Comparison of ENCODE assay signal across 6 cellular contexts in the genomic region with DNA sequence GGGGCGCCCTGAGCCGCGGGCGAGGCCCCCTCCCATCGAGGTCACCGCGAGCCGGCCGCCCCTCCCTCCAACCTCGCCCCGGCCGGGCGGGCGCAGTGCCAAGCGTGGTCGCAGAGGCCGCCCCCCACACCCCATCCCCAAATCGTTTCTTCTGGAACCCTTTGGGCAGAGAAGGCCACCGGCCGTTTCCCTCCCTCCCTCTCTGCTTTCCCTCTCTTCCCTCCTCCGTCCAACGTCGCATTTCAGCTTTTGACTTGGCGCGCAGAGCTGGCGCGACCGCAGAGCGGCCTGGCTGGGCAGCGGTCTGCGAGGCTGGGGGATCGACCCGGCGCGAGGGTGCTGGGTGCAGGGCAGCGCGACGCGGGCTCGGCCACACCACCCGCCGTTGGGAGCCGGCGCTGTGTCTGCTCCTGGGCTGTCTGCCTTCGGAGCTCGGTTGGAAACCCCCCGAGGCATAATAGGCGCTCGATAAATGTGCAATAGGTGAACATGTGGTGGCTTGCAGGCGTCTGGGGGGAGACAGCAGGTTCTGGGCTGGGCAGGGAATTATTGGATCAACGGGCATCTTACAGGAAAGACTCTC. TPM values are rescaled to one million over a fixed set of nuclear protein-coding genes. Genes with fewer than 3 reads are reported as not detected.
DNase-seq lines count a peak whose midpoint lies in the region; ATAC-seq and TF ChIP-seq lines count a peak whose summit lies in the region.

No MANE protein-coding gene starts in this region.

- H2BK120ac ChIP-seq in neuronal stem cell (ENCODE audit: low read depth, low read length) = peak overlapping the region; percentile 95

- H3K4me2 ChIP-seq in neuronal stem cell (ENCODE audit: insufficient read depth, low read length, poor library complexity, severe bottlenecking) = peak overlapping the region; percentile 86

- H3K27me3 ChIP-seq in A673 (replicated peaks; ENCODE audit: insufficient read depth, low read depth, low read length, poor library complexity) (no peaks in the 10 kb centered on the region), HUES6 (ENCODE audit: control insufficient read depth, insufficient read depth, low read length) (peaks cover 47% of the 10 kb centered on the region), neuronal stem cell (ENCODE audit: control insufficient read depth in 3 of 3, insufficient read depth in 3 of 3, low read depth in 1 of 3, low read length in 3 of 3) (peaks cover 0 to 7% (median 0%) of the 10 kb centered on the region in 3 experiments)

- peak overlapping the region; percentile 98 for H3K4ac ChIP-seq in neuronal stem cell (ENCODE audit: low read length)

- H4K91ac ChIP-seq in neuronal stem cell (ENCODE audit: low read depth, low read length, poor library complexity) = peak overlapping the region; percentile 97

- H2BK15ac ChIP-seq in neuronal stem cell (ENCODE audit: low read length) = peak overlapping the region; percentile 81

- H3K4me1 Mint-ChIP-seq in MCF 10A (ENCODE audit: insufficient read depth, unreplicated experiment) = peaks cover 2% of the 10 kb centered on the region

- DNase-seq in A673 (ENCODE audit: low spot score) (peak; percentile 64), MCF 10A (ENCODE audit: unreplicated experiment) (peak; percentile 74), neuronal stem cell (ENCODE audit: low spot score) (no peak), MV-4-11 (lab: John Stamatoyannopoulos, UW) (no peak)

- no peaks in the 10 kb centered on the region for H3K36me3 ChIP-seq in A673 (ENCODE audit: insufficient read depth, low read length, poor library complexity, severe bottlenecking)
- peaks cover 11% of the 10 kb centered on the region; the same call in 1 of the 2 replicates for H3K36me3 ChIP-seq in HUES6 (ENCODE audit: control insufficient read depth, insufficient read depth, low read length)
- peaks cover 2 to 11% of the 10 kb centered on the region in 2 donors for H3K36me3 ChIP-seq in neuronal stem cell (replicated peaks in 1 of 2; ENCODE audit: control insufficient read depth in 2 of 2, insufficient read depth in 2 of 2, low read length in 2 of 2)

- H3K27me3 Mint-ChIP-seq in MCF 10A (ENCODE audit: insufficient read depth, unreplicated experiment) = no peaks in the 10 kb centered on the region

- no peaks in the 10 kb centered on the region for H3K9me3 Mint-ChIP-seq in MCF 10A (ENCODE audit: unreplicated experiment)

- peak overlapping the region; percentile 91 for H3K23ac ChIP-seq in neuronal stem cell (ENCODE audit: low read depth, low read length, poor library complexity)

- BruUV-seq in A673 (replicated peaks; lab: Mats Ljungman, UMichigan) (no TSS peak), MCF 10A (replicated peaks; lab: Mats Ljungman, UMichigan) (no TSS peak)

- H3K9ac ChIP-seq in HUES6 (ENCODE audit: low read length) = peak overlapping the region; percentile 60
- peak overlapping the region; percentile 99 for H3K9ac ChIP-seq in neuronal stem cell (ENCODE audit: low read depth, low read length, poor library complexity)

- ATAC-seq in HG03378 (IDR thresholded peaks at IDR 0.05; ENCODE audit: unreplicated experiment) = no peak

- H3K4me1 ChIP-seq in A673 (ENCODE audit: insufficient read depth, low read length, poor library complexity, severe bottlenecking) (peaks cover 59% of the 10 kb centered on the region), HUES6 (ENCODE audit: control insufficient read depth, insufficient read depth, low read length) (peaks cover 39% of the 10 kb centered on the region), neuronal stem cell (ENCODE audit: control insufficient read depth in 2 of 2, insufficient read depth in 1 of 2, low read depth in 1 of 2, low read length in 2 of 2) (peaks cover 32 to 37% of the 10 kb centered on the region in 2 donors)

- H2BK5ac ChIP-seq in neuronal stem cell (ENCODE audit: low read length) = peak overlapping the region; percentile 97

- WGBS in neuronal stem cell (ENCODE audit: extremely low coverage in 2 of 2, insufficient read length in 2 of 2, insufficient replicate concordance in 1 of 2), 2 donors = no CpG with 5 or more reads among the region's 51 CpGs

- peaks cover 4% of the 10 kb centered on the region for H3K79me1 ChIP-seq in neuronal stem cell (ENCODE audit: low read depth, low read length)

- TF ChIP-seq CTCF in A673 (conservative IDR thresholded peaks at IDR 0.05; ENCODE audit: low read depth, low read length) (no peak), MCF 10A (IDR thresholded peaks at IDR 0.05; ENCODE audit: unreplicated experiment) (no peak)

- peak overlapping the region; percentile 68 for H3K4me3 Mint-ChIP-seq in MCF 10A (ENCODE audit: unreplicated experiment)

- H2AFZ ChIP-seq in neuronal stem cell (ENCODE audit: low read length) = no peak overlapping the region

- H4K8ac ChIP-seq in neuronal stem cell (ENCODE audit: low read depth, low read length) = peak overlapping the region; percentile 100

- POLR2A ChIA-PET in A673 (lab: Charles Lee; ENCODE audit: low non-redundant PET) = interaction anchor here (0.5 to 0.7 kb wide), 5 partner anchors 18 to 486 kb away, joined by 4 to 18 read pairs (median 11); no protein-coding TSS in a partner anchor
- POLR2A ChIA-PET in MCF 10A (lab: Yijun Ruan, JAX) = interaction anchor here (0.6 to 1.8 kb wide), 8 partner anchors 9 to 483 kb away, joined by 3 to 9 read pairs (median 4); partner anchors contain the start of genes MLST8 and TEDC2

- no peak overlapping the region for H3K27ac Mint-ChIP-seq in MCF 10A (ENCODE audit: low read depth, unreplicated experiment)

- peak overlapping the region; percentile 97 for H2BK12ac ChIP-seq in neuronal stem cell (ENCODE audit: low read length)

- peak overlapping the region; percentile 100 for H2AK5ac ChIP-seq in neuronal stem cell (ENCODE audit: low read depth, low read length)

- H3K27ac ChIP-seq in A673 (ENCODE audit: low read depth, low read length, poor library complexity, severe bottlenecking) (peak overlapping the region; percentile 97), HUES6 (ENCODE audit: low read depth, low read length) (no peak overlapping the region), neuronal stem cell (replicated peaks; ENCODE audit: low read length) (peak overlapping the region; percentile 46)

- H3K18ac ChIP-seq in neuronal stem cell (ENCODE audit: low read length) = peak overlapping the region; percentile 100

- peak overlapping the region; percentile 48 for H3K4me3 ChIP-seq in A673 (ENCODE audit: low read depth, low read length, poor library complexity, severe bottlenecking)
- H3K4me3 ChIP-seq in HUES6 (ENCODE audit: low read depth, low read length) = peak overlapping the region; percentile 63
- H3K4me3 ChIP-seq in neuronal stem cell (ENCODE audit: low read length in 2 of 2) = peak overlapping the region in 1 of 2 donors; percentile 75

- intact Hi-C loops in A673 (cut with micrococcal nuclease; ENCODE audit: unreplicated experiment) = no loop called here
- intact Hi-C loops in MCF 10A (cut with micrococcal nuclease) = no loop called here

- no peaks in the 10 kb centered on the region for H3K9me3 ChIP-seq in A673 (ENCODE audit: low read depth, low read length, poor library complexity, severe bottlenecking)
- H3K9me3 ChIP-seq in HUES6 (ENCODE audit: control insufficient read depth, insufficient read depth, low read depth, low read length) = no peaks in the 10 kb centered on the region
- H3K9me3 ChIP-seq in neuronal stem cell (replicated peaks in 1 of 2; ENCODE audit: control insufficient read depth in 2 of 2, insufficient read depth in 1 of 2, low read depth in 1 of 2, low read length in 2 of 2) = no peaks in the 10 kb centered on the region

- H3K36me3 Mint-ChIP-seq in MCF 10A (ENCODE audit: insufficient read depth, unreplicated experiment) = no peaks in the 10 kb centered on the region

- CTCF ChIA-PET in A673 (lab: Charles Lee) = interaction anchor here (0.7 kb wide), 1 partner anchor 45 kb away, joined by 7 read pairs; the partner anchor contains the start of gene ATP6V0C
- CTCF ChIA-PET in MCF 10A (lab: Yijun Ruan, JAX) = interaction anchor here (1.1 kb wide), 1 partner anchor 38 kb away, joined by 3 read pairs; no protein-coding TSS in a partner anchor

- peak overlapping the region; percentile 84 for H3K14ac ChIP-seq in neuronal stem cell (ENCODE audit: low read length)

RNA-seq across cellular contexts. Expression of gene NTN3, which starts 2.9 kb away (rescaled TPM):
- 1.6 and 2.9 TPM in 2 replicates for total RNA-seq in A673 (2021)
- total RNA-seq in MCF 10A (2022) = not detected in 2 replicates
- polyA plus RNA-seq in neuronal stem cell (2013, experiment 1 of 2) = 0.96 TPM
- polyA plus RNA-seq in neuronal stem cell (2013, experiment 2 of 2) = 1.1 TPM

RNA-seq across cellular contexts. Expression of gene TBC1D24, which starts 6.7 kb away (rescaled TPM):
- total RNA-seq in A673 (2021) (24.2 and 27.1 TPM in 2 replicates), MCF 10A (2022) (7.6 and 8.1 TPM in 2 replicates)
- polyA plus RNA-seq in neuronal stem cell (2013, experiment 1 of 2) = 7.1 TPM
- polyA plus RNA-seq in neuronal stem cell (2013, experiment 2 of 2) = 7.2 TPM

RNA-seq across cellular contexts. Expression of gene TEDC2, which starts 8.3 kb away (rescaled TPM):
- 48.5 and 51.9 TPM in 2 replicates for total RNA-seq in A673 (2021)
- 3.5 and 6.9 TPM in 2 replicates for total RNA-seq in MCF 10A (2022)
- polyA plus RNA-seq in neuronal stem cell (2013, experiment 1 of 2) = 31.4 TPM
- 29.6 TPM for polyA plus RNA-seq in neuronal stem cell (2013, experiment 2 of 2)

RNA-seq across cellular contexts. Expression of gene CCNF, which starts 39.0 kb away (rescaled TPM):
- total RNA-seq in A673 (2021) = 71.7 and 76.1 TPM in 2 replicates
- 7.5 and 11.9 TPM in 2 replicates for total RNA-seq in MCF 10A (2022)
- 26.8 TPM for polyA plus RNA-seq in neuronal stem cell (2013, experiment 1 of 2)
- polyA plus RNA-seq in neuronal stem cell (2013, experiment 2 of 2) = 26.7 TPM

RNA-seq across cellular contexts. Expression of gene ATP6V0C, which starts 45.5 kb away (rescaled TPM):
- 231 and 252 TPM in 2 replicates for total RNA-seq in A673 (2021)
- 173 and 198 TPM in 2 replicates for total RNA-seq in MCF 10A (2022)
- 244 TPM for polyA plus RNA-seq in neuronal stem cell (2013, experiment 1 of 2)
- polyA plus RNA-seq in neuronal stem cell (2013, experiment 2 of 2) = 240 TPM

Comparison
In these comparisons a context has a peak if more than half of its experiments do, and no peak if none do; other contexts are left out.
1. DNase-seq: peak in A673 (single experiment) and MCF 10A (single experiment); none in neuronal stem cell (single experiment) and MV-4-11 (single experiment).